In genomic region chr19:27911122-27911898, GRCh38 we compare ENCODE assay signal across 15 cellular contexts.
DNase-seq lines count a peak whose midpoint lies in the region; ATAC-seq and TF ChIP-seq lines count a peak whose summit lies in the region.
"Had no signal": no experiment of that assay in that cellular context is flagged by ENCODE, and none has a peak within 500 bp of the region (broad histone marks: within the 10 kb centered on the region; RNA-seq: fewer than 3 reads in every experiment).

No MANE protein-coding gene starts in this region.

- H3K27ac ChIP-seq in endodermal cell (ENCODE audit: low read depth, low read length) (no peak overlapping the region), aorta (ENCODE audit: low read depth in 1 of 2, low read length in 2 of 2) (no peak overlapping the region)

- TF ChIP-seq CTCF in GM10248 (IDR thresholded peaks at IDR 0.05; ENCODE audit: control extremely low read depth, extremely low read depth, low read depth, missing control alignments): no peak
- TF ChIP-seq CTCF in endodermal cell (conservative IDR thresholded peaks at IDR 0.05): no peak
- no peak for TF ChIP-seq CTCF in WTC11 (IDR thresholded peaks at IDR 0.05)

- H3K27me3 Mint-ChIP-seq in endodermal cell (ENCODE audit: insufficient read depth) (no peaks in the 10 kb centered on the region), WTC11 (ENCODE audit: low read depth) (peaks cover 6% of the 10 kb centered on the region; the same call in 1 of the 2 replicates)
- H3K27me3 Mint-ChIP-seq: CD4-positive, alpha-beta memory T cell had no signal

- H3K36me3 Mint-ChIP-seq in endodermal cell (ENCODE audit: low read depth) (no peaks in the 10 kb centered on the region), WTC11 (peaks cover 47% of the 10 kb centered on the region)
- no peaks in the 10 kb centered on the region for H3K36me3 Mint-ChIP-seq in stimulated activated effector memory CD8-positive, alpha-beta T cell treated with anti-CD3 and anti-CD28 coated beads, Interleukin-12 subunit alpha, Interleukin-12 subunit beta, amount 100 ng/mL, for 72 hours
- H3K36me3 Mint-ChIP-seq: CD4-positive, alpha-beta memory T cell had no signal

- H3K36me3 ChIP-seq in endodermal cell (ENCODE audit: control insufficient read depth, insufficient read depth, low read length) (no peaks in the 10 kb centered on the region), aorta (ENCODE audit: control insufficient read depth in 1 of 2, insufficient read depth in 2 of 2, low read length in 1 of 2) (no peaks in the 10 kb centered on the region)

- peaks cover 82% of the 10 kb centered on the region for H3K9me3 Mint-ChIP-seq in endodermal cell
- peaks cover 3% of the 10 kb centered on the region for H3K9me3 Mint-ChIP-seq in stimulated activated effector memory CD8-positive, alpha-beta T cell treated with anti-CD3 and anti-CD28 coated beads, Interleukin-12 subunit alpha, Interleukin-12 subunit beta, amount 100 ng/mL, for 72 hours
- H3K9me3 Mint-ChIP-seq in WTC11: peaks cover 71% of the 10 kb centered on the region

- H3K27ac Mint-ChIP-seq in endodermal cell (no peak overlapping the region), WTC11 (no peak overlapping the region)
- no peak overlapping the region for H3K27ac Mint-ChIP-seq in stimulated activated effector memory CD8-positive, alpha-beta T cell treated with anti-CD3 and anti-CD28 coated beads, Interleukin-12 subunit alpha, Interleukin-12 subunit beta, amount 100 ng/mL, for 72 hours
- H3K27ac Mint-ChIP-seq: GM23338, H9 had no signal

- WGBS in endodermal cell (ENCODE audit: insufficient coverage in 1 of 2, insufficient read length in 1 of 2), 2 experiments: 87 to 95% methylated on average over 6 to 19 of the region's 19 CpGs
- 86 to 87% methylated on average over 19 of the region's 19 CpGs for WGBS in aorta, 2 donors

- CTCF ChIA-PET in GM10248 (lab: Yijun Ruan, JAX): no interaction called here
- CTCF ChIA-PET in WTC11 (lab: Charles Lee): no interaction called here

- POLR2A ChIA-PET in GM10248 (lab: Yijun Ruan, JAX) (no interaction called here), WTC11 (lab: Charles Lee) (no interaction called here)

- no peaks in the 10 kb centered on the region for H3K4me1 Mint-ChIP-seq in endodermal cell
- no peaks in the 10 kb centered on the region for H3K4me1 Mint-ChIP-seq in stimulated activated effector memory CD8-positive, alpha-beta T cell treated with anti-CD3 and anti-CD28 coated beads, Interleukin-12 subunit alpha, Interleukin-12 subunit beta, amount 100 ng/mL, for 72 hours
- H3K4me1 Mint-ChIP-seq in WTC11: no peaks in the 10 kb centered on the region
- H3K4me1 Mint-ChIP-seq: CD4-positive, alpha-beta memory T cell; GM23338; H9 had no signal

- ATAC-seq in stimulated activated effector memory CD8-positive, alpha-beta T cell treated with anti-CD3 and anti-CD28 coated beads, Interleukin-12 subunit alpha, Interleukin-12 subunit beta, amount 100 ng/mL, for 72 hours: peak; percentile 45
- ATAC-seq in aorta (ENCODE audit: low FRiP score): peak; percentile 17
- ATAC-seq in WTC11: no peak
- ATAC-seq: GM12878, GM23338, HCT116 had no signal

- H3K4me3 ChIP-seq in endodermal cell (ENCODE audit: low read length) (no peak overlapping the region), aorta (ENCODE audit: low read length in 2 of 2) (no peak overlapping the region)
- H3K4me3 ChIP-seq: GM12878, GM23338 had no signal

- intact Hi-C loops in aorta (cut with DNase I): no loop called here

- no peaks in the 10 kb centered on the region for H3K27me3 ChIP-seq in endodermal cell (ENCODE audit: control insufficient read depth, insufficient read depth, low read length, poor library complexity, severe bottlenecking)
- no peaks in the 10 kb centered on the region for H3K27me3 ChIP-seq in aorta (ENCODE audit: control insufficient read depth in 1 of 2, insufficient read depth in 2 of 2, low read length in 1 of 2)

- DNase-seq in GM10248 (ENCODE audit: extremely low spot score) (peak; percentile 6), endodermal cell (peak; percentile 8), aorta (no peak), WTC11 (ENCODE audit: low spot score) (no peak), NCI-H1105 treated with DMSO at 0.1 percent for 48 hours (lab: John Stamatoyannopoulos, UW) (no peak)
- no peak for DNase-seq in stimulated activated effector memory CD8-positive, alpha-beta T cell treated with anti-CD3 and anti-CD28 coated beads, Interleukin-12 subunit alpha, Interleukin-12 subunit beta, amount 100 ng/mL, for 72 hours (ENCODE audit: low spot score in 2 of 2)
- DNase-seq: C1 segment of cervical spinal cord; Calu3; CD4-positive, alpha-beta memory T cell; COR-L47; DND-41; H9 had no signal

- no peaks in the 10 kb centered on the region for H3K4me1 ChIP-seq in endodermal cell (ENCODE audit: control insufficient read depth, insufficient read depth, low read length)
- H3K4me1 ChIP-seq in aorta (ENCODE audit: control insufficient read depth in 1 of 2, insufficient read depth in 2 of 2, low read length in 2 of 2): no peaks in the 10 kb centered on the region

- no peak overlapping the region for H3K9ac ChIP-seq in endodermal cell (ENCODE audit: extremely low read depth, low read length, poor library complexity, severe bottlenecking)

- H3K9me3 ChIP-seq in endodermal cell (ENCODE audit: control insufficient read depth, low read length) (peaks cover 3% of the 10 kb centered on the region), aorta (ENCODE audit: control insufficient read depth, low read length) (no peaks in the 10 kb centered on the region)

- H3K4me3 Mint-ChIP-seq in endodermal cell: no peak overlapping the region
- H3K4me3 Mint-ChIP-seq in stimulated activated effector memory CD8-positive, alpha-beta T cell treated with anti-CD3 and anti-CD28 coated beads, Interleukin-12 subunit alpha, Interleukin-12 subunit beta, amount 100 ng/mL, for 72 hours: no peak overlapping the region
- H3K4me3 Mint-ChIP-seq in WTC11: no peak overlapping the region
- H3K4me3 Mint-ChIP-seq: CD4-positive, alpha-beta memory T cell; GM23338; H9 had no signal

TF ChIP-seq in WTC11, 78 proteins besides CTCF, POLR2A, EP300 and RAD21:
- TF ChIP-seq ZNF416 (CRISPR knock-in tag; IDR thresholded peaks at IDR 0.05) (no peak), ZNF232 (CRISPR knock-in tag; IDR thresholded peaks at IDR 0.05) (no peak), SOX15 (CRISPR knock-in tag; IDR thresholded peaks at IDR 0.05) (no peak), ELF4 (CRISPR knock-in tag; IDR thresholded peaks at IDR 0.05; ENCODE audit: low read depth) (no peak), ZNF396 (CRISPR knock-in tag; IDR thresholded peaks at IDR 0.05; ENCODE audit: borderline replicate concordance) (no peak)
- TF ChIP-seq, protein P1, sequence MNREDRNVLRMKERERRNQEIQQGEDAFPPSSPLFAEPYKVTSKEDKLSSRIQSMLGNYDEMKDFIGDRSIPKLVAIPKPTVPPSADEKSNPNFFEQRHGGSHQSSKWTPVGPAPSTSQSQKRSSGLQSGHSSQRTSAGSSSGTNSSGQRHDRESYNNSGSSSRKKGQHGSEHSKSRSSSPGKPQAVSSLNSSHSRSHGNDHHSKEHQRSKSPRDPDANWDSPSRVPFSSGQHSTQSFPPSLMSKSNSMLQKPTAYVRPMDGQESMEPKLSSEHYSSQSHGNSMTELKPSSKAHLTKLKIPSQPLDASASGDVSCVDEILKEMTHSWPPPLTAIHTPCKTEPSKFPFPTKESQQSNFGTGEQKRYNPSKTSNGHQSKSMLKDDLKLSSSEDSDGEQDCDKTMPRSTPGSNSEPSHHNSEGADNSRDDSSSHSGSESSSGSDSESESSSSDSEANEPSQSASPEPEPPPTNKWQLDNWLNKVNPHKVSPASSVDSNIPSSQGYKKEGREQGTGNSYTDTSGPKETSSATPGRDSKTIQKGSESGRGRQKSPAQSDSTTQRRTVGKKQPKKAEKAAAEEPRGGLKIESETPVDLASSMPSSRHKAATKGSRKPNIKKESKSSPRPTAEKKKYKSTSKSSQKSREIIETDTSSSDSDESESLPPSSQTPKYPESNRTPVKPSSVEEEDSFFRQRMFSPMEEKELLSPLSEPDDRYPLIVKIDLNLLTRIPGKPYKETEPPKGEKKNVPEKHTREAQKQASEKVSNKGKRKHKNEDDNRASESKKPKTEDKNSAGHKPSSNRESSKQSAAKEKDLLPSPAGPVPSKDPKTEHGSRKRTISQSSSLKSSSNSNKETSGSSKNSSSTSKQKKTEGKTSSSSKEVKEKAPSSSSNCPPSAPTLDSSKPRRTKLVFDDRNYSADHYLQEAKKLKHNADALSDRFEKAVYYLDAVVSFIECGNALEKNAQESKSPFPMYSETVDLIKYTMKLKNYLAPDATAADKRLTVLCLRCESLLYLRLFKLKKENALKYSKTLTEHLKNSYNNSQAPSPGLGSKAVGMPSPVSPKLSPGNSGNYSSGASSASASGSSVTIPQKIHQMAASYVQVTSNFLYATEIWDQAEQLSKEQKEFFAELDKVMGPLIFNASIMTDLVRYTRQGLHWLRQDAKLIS (CRISPR knock-in tag; IDR thresholded peaks at IDR 0.05; ENCODE audit: borderline replicate concordance): no peak
- TF ChIP-seq, protein P2, sequence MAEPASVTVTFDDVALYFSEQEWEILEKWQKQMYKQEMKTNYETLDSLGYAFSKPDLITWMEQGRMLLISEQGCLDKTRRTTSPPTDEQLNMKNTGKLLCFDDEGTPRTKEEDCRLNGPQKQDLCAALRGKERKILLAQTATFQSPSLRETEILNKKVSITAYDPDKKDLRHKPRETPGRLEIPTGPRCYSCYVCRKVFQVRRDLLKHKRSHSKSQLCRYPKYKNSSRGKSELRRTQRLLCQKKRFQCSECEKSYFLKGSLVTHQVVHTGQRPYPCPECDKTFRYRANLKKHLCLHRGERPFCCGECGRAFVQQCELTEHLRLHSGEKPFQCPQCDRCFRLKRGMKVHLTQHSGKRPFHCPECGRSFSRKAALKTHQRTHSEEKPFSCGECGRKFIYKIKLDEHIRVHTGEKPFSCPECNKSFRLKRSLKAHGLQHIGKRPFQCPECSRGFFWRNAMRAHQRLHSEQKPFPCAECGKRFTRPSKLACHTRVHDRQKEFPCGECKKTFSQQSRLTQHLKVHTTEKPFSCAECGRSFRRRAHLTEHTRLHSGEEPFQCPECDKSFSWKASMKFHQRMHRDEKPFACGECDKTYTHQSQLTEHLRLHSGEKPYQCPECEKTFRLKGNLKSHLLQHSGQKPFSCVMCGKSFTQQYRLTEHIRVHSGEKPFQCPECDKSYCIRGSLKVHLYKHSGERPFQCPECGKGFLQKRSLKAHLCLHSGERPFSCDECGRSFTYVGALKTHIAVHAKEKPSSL (CRISPR knock-in tag; conservative IDR thresholded peaks at IDR 0.05): no peak

Comparison
In these comparisons a context has a peak if more than half of its experiments do, and no peak if none do; other contexts are left out.
1. DNase-seq: peak in GM10248 (single experiment) and endodermal cell (single experiment); none in stimulated activated effector memory CD8-positive, alpha-beta T cell treated with anti-CD3 and anti-CD28 coated beads, Interleukin-12 subunit alpha, Interleukin-12 subunit beta, amount 100 ng/mL, for 72 hours (0 of 2), aorta (0 of 2), WTC11 (single experiment) and NCI-H1105 treated with DMSO at 0.1 percent for 48 hours (single experiment).